Comparison of ENCODE assay signal across 16 cellular contexts in genomic region chr17:27518750-27519521, GRCh38.
A peak's percentile ranks its signal among the peaks of the same experiment; 100 is the strongest.
DNase-seq lines count a peak whose midpoint lies in the region; ATAC-seq and TF ChIP-seq lines count a peak whose summit lies in the region.
"Had no signal": no experiment of that assay in that cellular context is flagged by ENCODE, and none has a peak within 500 bp of the region (broad histone marks: within the 10 kb centered on the region; RNA-seq: fewer than 3 reads in every experiment).

No MANE protein-coding gene starts in this region.

- peaks cover 22 to 87% of the 10 kb centered on the region in 2 experiments for H3K79me1 ChIP-seq in IMR-90 (ENCODE audit: low read depth in 1 of 2, low read length in 2 of 2)

- H3K4me1 Mint-ChIP-seq in activated T-cell treated with anti-CD3 and anti-CD28 coated beads, Interleukin-2, amount 50 U/mL, for 72 hours (ENCODE audit: low read depth) = peaks cover 61% of the 10 kb centered on the region

- no peak overlapping the region for H2AK9ac ChIP-seq in IMR-90 (replicated peaks; ENCODE audit: low read depth, low read length, poor library complexity)

- no peak overlapping the region for H2BK15ac ChIP-seq in IMR-90 (ENCODE audit: low read depth, low read length)

- no peak overlapping the region for H3K27ac Mint-ChIP-seq in activated T-cell treated with anti-CD3 and anti-CD28 coated beads, Interleukin-2, amount 50 U/mL, for 72 hours
- H3K27ac Mint-ChIP-seq: activated CD4-positive, alpha-beta memory T cell treated with anti-CD3 and anti-CD28 coated beads for 36 hours had no signal

- H3K56ac ChIP-seq in IMR-90 (ENCODE audit: extremely low read depth, insufficient read depth, low read length) = no peak overlapping the region

- H4K20me1 ChIP-seq in IMR-90 (ENCODE audit: insufficient read depth, low read length) (peaks cover 56% of the 10 kb centered on the region), Karpas-422 (ENCODE audit: insufficient read depth, low read depth, low read length) (no peaks in the 10 kb centered on the region)

- CTCF ChIA-PET in IMR-90 (lab: Yijun Ruan, JAX) (no interaction called here), A673 (lab: Charles Lee) (no interaction called here)

- 0 out of 2 replicates have a peak overlapping the region, but pooled peaks have one; percentile 12 for H2BK20ac ChIP-seq in IMR-90 (ENCODE audit: low read depth, low read length)

- H3K79me2 ChIP-seq in Karpas-422 (ENCODE audit: low read length) = no peaks in the 10 kb centered on the region

- H3K9me3 ChIP-seq in IMR-90 (ENCODE audit: control insufficient read depth, insufficient read depth, low read length) (no peaks in the 10 kb centered on the region), upper lobe of right lung (no peaks in the 10 kb centered on the region), Karpas-422 (ENCODE audit: low read length) (no peaks in the 10 kb centered on the region), SJCRH30 (replicated peaks) (no peaks in the 10 kb centered on the region), A673 (ENCODE audit: low read depth, low read length, poor library complexity, severe bottlenecking) (no peaks in the 10 kb centered on the region)

- H3K9me1 ChIP-seq in IMR-90 (ENCODE audit: insufficient read depth, low read length) = peaks cover 34% of the 10 kb centered on the region

- no peak overlapping the region; the same call in 1 of the 2 replicates for H3K4me2 ChIP-seq in IMR-90 (ENCODE audit: low read depth, low read length)
- H3K4me2 ChIP-seq in Karpas-422 (ENCODE audit: low read depth, low read length, poor library complexity, severe bottlenecking) = no peak overlapping the region

- H3K27me3 ChIP-seq in IMR-90 (ENCODE audit: control insufficient read depth, insufficient read depth, low read length) = no peaks in the 10 kb centered on the region
- no peaks in the 10 kb centered on the region for H3K27me3 ChIP-seq in upper lobe of right lung
- no peaks in the 10 kb centered on the region for H3K27me3 ChIP-seq in Karpas-422 (ENCODE audit: low read length)
- H3K27me3 ChIP-seq in SJCRH30 = no peaks in the 10 kb centered on the region
- H3K27me3 ChIP-seq in A673 (replicated peaks; ENCODE audit: insufficient read depth, low read depth, low read length, poor library complexity) = no peaks in the 10 kb centered on the region

- H3K9ac ChIP-seq in IMR-90 (ENCODE audit: low read depth, low read length) = no peak overlapping the region
- no peak overlapping the region for H3K9ac ChIP-seq in Karpas-422 (ENCODE audit: low read length)

- peaks cover 31% of the 10 kb centered on the region for H3K4me1 ChIP-seq in IMR-90 (ENCODE audit: control insufficient read depth, insufficient read depth, low read length)
- H3K4me1 ChIP-seq in upper lobe of right lung = peaks cover 16% of the 10 kb centered on the region
- H3K4me1 ChIP-seq in Karpas-422 (ENCODE audit: low read length) = no peaks in the 10 kb centered on the region
- H3K4me1 ChIP-seq in SJCRH30 = peaks cover 11% of the 10 kb centered on the region; the same call in 1 of the 2 replicates
- no peaks in the 10 kb centered on the region for H3K4me1 ChIP-seq in A673 (ENCODE audit: insufficient read depth, low read length, poor library complexity, severe bottlenecking)

- peak overlapping the region; percentile 24; the same call in 1 of the 2 replicates for H3K14ac ChIP-seq in IMR-90 (replicated peaks; ENCODE audit: low read depth, low read length)

- no peaks in the 10 kb centered on the region for H3K9me3 Mint-ChIP-seq in activated T-cell treated with anti-CD3 and anti-CD28 coated beads, Interleukin-2, amount 50 U/mL, for 72 hours
- H3K9me3 Mint-ChIP-seq: activated CD4-positive, alpha-beta memory T cell treated with anti-CD3 and anti-CD28 coated beads for 36 hours had no signal

- no peak overlapping the region for H2BK5ac ChIP-seq in IMR-90 (ENCODE audit: low read depth, low read length, poor library complexity, severe bottlenecking)

- H3K4me3 ChIP-seq in IMR-90 (ENCODE audit: insufficient read depth, low read depth, low read length) (no peak overlapping the region), epithelial cell of esophagus (ENCODE audit: low read length) (no peak overlapping the region), upper lobe of right lung (no peak overlapping the region), Karpas-422 (ENCODE audit: low read length) (no peak overlapping the region), SJCRH30 (no peak overlapping the region), A673 (ENCODE audit: low read depth, low read length, poor library complexity, severe bottlenecking) (no peak overlapping the region)

- POLR2A ChIA-PET in IMR-90 (lab: Charles Lee; ENCODE audit: unreplicated experiment) (no interaction called here), A673 (lab: Charles Lee; ENCODE audit: low non-redundant PET) (no interaction called here)

- no peak for DNase-seq in activated T-cell treated with anti-CD3 and anti-CD28 coated beads, Interleukin-2, amount 50 U/mL, for 72 hours
- DNase-seq in activated T-cell treated with anti-CD3 and anti-CD28 coated beads for 4 hours (no peak), IMR-90 (no peak), epithelial cell of esophagus (ENCODE audit: low read depth) (peak; percentile 24), upper lobe of right lung (no peak), Karpas-422 (no peak), SJCRH30 (no peak), A673 (ENCODE audit: low spot score) (no peak)
- DNase-seq: activated CD4-positive, alpha-beta memory T cell treated with anti-CD3 and anti-CD28 coated beads for 36 hours; activated gamma-delta T cell; GDM1; GOT3; NCI-H1436 treated with DMSO at 0.1 percent for 48 hours; NCI-H510A treated with DMSO at 0.1 percent for 48 hours; OCI-M1 had no signal

- H3K4ac ChIP-seq in IMR-90 (ENCODE audit: low read depth, low read length) = peak overlapping the region; percentile 31

- H3K36me3 Mint-ChIP-seq in activated T-cell treated with anti-CD3 and anti-CD28 coated beads, Interleukin-2, amount 50 U/mL, for 72 hours (ENCODE audit: insufficient read depth in 2 of 2) = peaks cover 0 to 2% of the 10 kb centered on the region in 2 donors
- H3K36me3 Mint-ChIP-seq: activated CD4-positive, alpha-beta memory T cell treated with anti-CD3 and anti-CD28 coated beads for 36 hours had no signal

- intact Hi-C loops in IMR-90 (cut with micrococcal nuclease) (no loop called here), upper lobe of right lung (cut with DNase I) (no loop called here), A673 (cut with micrococcal nuclease; ENCODE audit: unreplicated experiment) (no loop called here)

- H3K36me3 ChIP-seq in IMR-90 (ENCODE audit: control insufficient read depth, insufficient read depth, low read length) (no peaks in the 10 kb centered on the region), upper lobe of right lung (no peaks in the 10 kb centered on the region), Karpas-422 (ENCODE audit: insufficient read depth, low read length) (no peaks in the 10 kb centered on the region), SJCRH30 (no peaks in the 10 kb centered on the region), A673 (ENCODE audit: insufficient read depth, low read length, poor library complexity, severe bottlenecking) (no peaks in the 10 kb centered on the region)

- H3K27me3 Mint-ChIP-seq in activated T-cell treated with anti-CD3 and anti-CD28 coated beads, Interleukin-2, amount 50 U/mL, for 72 hours (ENCODE audit: low read depth) = no peaks in the 10 kb centered on the region
- H3K27me3 Mint-ChIP-seq: activated CD4-positive, alpha-beta memory T cell treated with anti-CD3 and anti-CD28 coated beads for 36 hours had no signal

- dilution Hi-C loops in IMR-90 (cut with HindIII; ENCODE audit: low sequenced_read_pairs, unreplicated experiment) = no loop called here

- no peaks in the 10 kb centered on the region for H3K9me2 ChIP-seq in Karpas-422 (replicated peaks; ENCODE audit: insufficient read depth, low read length)

- BruUV-seq in IMR-90 (replicated peaks; lab: Mats Ljungman, UMichigan) (no TSS peak), A673 (replicated peaks; lab: Mats Ljungman, UMichigan) (no TSS peak)

- no peak for TF ChIP-seq POLR2A in IMR-90 (IDR thresholded peaks at IDR 0.05; ENCODE audit: low read depth, low read length)

- H2AK5ac ChIP-seq in IMR-90 (ENCODE audit: low read depth, low read length) = peak overlapping the region; percentile 55; the same call in 1 of the 2 replicates

- 100% methylated on average over 2 of the region's 8 CpGs; no CpG with 5 or more reads in 1 of the 2 experiments for WGBS in IMR-90 (ENCODE audit: extremely low coverage in 2 of 2, insufficient read length in 1 of 2), 2 experiments

- peak overlapping the region; percentile 51; the same call in 1 of the 2 replicates for H3K23ac ChIP-seq in IMR-90 (ENCODE audit: low read depth, low read length)

- H4K91ac ChIP-seq in IMR-90 (ENCODE audit: insufficient read depth, low read depth, low read length) = peak overlapping the region; percentile 17; the same call in 1 of the 2 replicates

- H3K27ac ChIP-seq in IMR-90 (ENCODE audit: insufficient read depth, low read length) (no peak overlapping the region; the same call in 1 of the 2 replicates), upper lobe of right lung (no peak overlapping the region), Karpas-422 (ENCODE audit: low read length) (no peak overlapping the region), SJCRH30 (no peak overlapping the region), A673 (ENCODE audit: low read depth, low read length, poor library complexity, severe bottlenecking) (no peak overlapping the region)

- TF ChIP-seq CTCF in IMR-90 (conservative IDR thresholded peaks at IDR 0.05; ENCODE audit: low read depth, low read length) (no peak), epithelial cell of esophagus (IDR thresholded peaks at IDR 0.05; ENCODE audit: insufficient read depth, low read depth, low read length, missing control alignments) (no peak), upper lobe of right lung (IDR thresholded peaks at IDR 0.05) (no peak), A673 (conservative IDR thresholded peaks at IDR 0.05; ENCODE audit: low read depth, low read length) (no peak)

- no peak overlapping the region for H2BK120ac ChIP-seq in IMR-90 (ENCODE audit: low read depth, low read length)

- peak overlapping the region in 1 of 2 experiments; percentile 56; a peak in 2 of 4 replicates for H4K8ac ChIP-seq in IMR-90 (ENCODE audit: low read depth in 2 of 2, low read length in 2 of 2)

- H2AFZ ChIP-seq in IMR-90 (replicated peaks; ENCODE audit: low read length, poor library complexity) (peak overlapping the region; percentile 61), Karpas-422 (ENCODE audit: low read length) (no peak overlapping the region)

- no peak for TF ChIP-seq RAD21 in IMR-90 (IDR thresholded peaks at IDR 0.05; ENCODE audit: low read length)

- H4K5ac ChIP-seq in IMR-90 (ENCODE audit: low read depth, low read length) = peak overlapping the region; percentile 0; the same call in 1 of the 2 replicates

- H3K18ac ChIP-seq in IMR-90 (ENCODE audit: low read depth, low read length) = no peak overlapping the region

- ATAC-seq in activated T-cell treated with anti-CD3 and anti-CD28 coated beads, Interleukin-2, amount 50 U/mL, for 72 hours (replicated peaks in 1 of 2) = no peak
- peak; percentile 39 for ATAC-seq in IMR-90 (ENCODE audit: low read depth)
- peak; percentile 14 for ATAC-seq in upper lobe of right lung
- ATAC-seq: SK-N-SH treated with all-trans-retinoic acid at 6 μM for 48 hours had no signal

- H3K4me3 Mint-ChIP-seq in activated T-cell treated with anti-CD3 and anti-CD28 coated beads, Interleukin-2, amount 50 U/mL, for 72 hours = peak overlapping the region; percentile 18 to 44
- H3K4me3 Mint-ChIP-seq: activated CD4-positive, alpha-beta memory T cell treated with anti-CD3 and anti-CD28 coated beads for 36 hours had no signal

- in situ Hi-C loops in IMR-90 (cut with MboI; ENCODE audit: low sequenced_read_pairs) = no loop called here

Comparison
In these comparisons a context has a peak if more than half of its experiments do, and no peak if none do; other contexts are left out.
1. ATAC-seq: peak in IMR-90 (single experiment) and upper lobe of right lung (single experiment); none in activated T-cell treated with anti-CD3 and anti-CD28 coated beads, Interleukin-2, amount 50 U/mL, for 72 hours (0 of 2).